Comparison of ENCODE assay signal across 8 cellular contexts in the genomic region with DNA sequence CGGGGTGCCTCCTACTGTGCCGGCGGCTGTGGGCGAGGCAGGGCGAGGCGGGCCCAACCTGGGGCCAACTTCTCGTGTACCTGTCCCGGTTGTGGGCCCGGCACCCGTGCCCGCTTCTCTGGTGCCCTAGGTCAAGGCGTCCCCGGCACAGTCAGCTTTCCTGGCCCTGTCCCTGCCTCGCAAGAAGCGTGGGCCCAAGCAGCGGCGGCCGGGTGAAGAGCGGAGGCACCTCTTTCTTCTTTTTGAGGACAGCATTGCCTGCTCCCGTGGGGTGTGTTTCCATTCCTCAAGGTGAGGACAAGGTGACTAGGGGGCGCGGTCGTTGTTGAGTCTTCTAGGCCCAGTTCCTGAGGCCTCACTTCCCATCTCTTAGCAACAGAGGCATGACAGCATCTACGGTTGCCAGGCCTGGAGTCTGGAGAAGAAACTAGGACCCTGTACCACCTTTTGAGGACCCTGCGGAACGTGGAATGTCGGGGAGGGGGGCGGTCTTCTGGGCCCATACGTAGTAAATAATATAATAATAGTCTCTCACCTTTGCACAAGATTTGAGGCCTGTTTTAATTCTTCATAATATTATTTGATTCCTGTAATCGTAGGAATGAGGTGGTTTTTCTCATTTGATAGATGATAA. TPM values are rescaled to one million over a fixed set of nuclear protein-coding genes. Genes with fewer than 3 reads are reported as not detected.
DNase-seq lines count a peak whose midpoint lies in the region; ATAC-seq and TF ChIP-seq lines count a peak whose summit lies in the region.

No MANE protein-coding gene starts in this region.

- in situ Hi-C loops in astrocyte of the spinal cord (cut with HindIII; ENCODE audit: low sequenced_read_pairs) = no loop called here

- peak overlapping the region; percentile 99 to 100 (median 99) for H3K27ac Mint-ChIP-seq in CD14-positive monocyte
- peak overlapping the region; percentile 96 for H3K27ac Mint-ChIP-seq in stimulated activated naive CD8-positive, alpha-beta T cell treated with anti-CD3 and anti-CD28 coated beads, Interleukin-15, Interleukin-2, amounts not matched to agents 100 ng/mL and 50 ng/mL, for 24 hours

- no peak for DNase-seq in CD14-positive monocyte (ENCODE audit: low spot score)
- peak; percentile 47 for DNase-seq in LoVo (ENCODE audit: low spot score)
- DNase-seq in astrocyte of the spinal cord (ENCODE audit: low read depth, low spot score) = no peak
- DNase-seq in kidney epithelial cell (ENCODE audit: low read depth) = no peak
- DNase-seq in NCI-H1694 treated with DMSO at 0.1 percent for 48 hours (lab: John Stamatoyannopoulos, UW) = no peak
- DNase-seq in NCI-H1436 (lab: John Stamatoyannopoulos, UW) = no peak

- H3K9me3 Mint-ChIP-seq in CD14-positive monocyte = no peaks in the 10 kb centered on the region
- H3K9me3 Mint-ChIP-seq in stimulated activated naive CD8-positive, alpha-beta T cell treated with anti-CD3 and anti-CD28 coated beads, Interleukin-15, Interleukin-2, amounts not matched to agents 100 ng/mL and 50 ng/mL, for 24 hours = no peaks in the 10 kb centered on the region

- H3K4me3 ChIP-seq in astrocyte of the spinal cord (ENCODE audit: low read depth, low read length) (peak overlapping the region; percentile 95), kidney epithelial cell (ENCODE audit: low read depth, low read length) (peak overlapping the region; percentile 92)

- H3K27me3 Mint-ChIP-seq in CD14-positive monocyte (ENCODE audit: low read depth in 3 of 3) = no peaks in the 10 kb centered on the region
- H3K27me3 Mint-ChIP-seq in stimulated activated naive CD8-positive, alpha-beta T cell treated with anti-CD3 and anti-CD28 coated beads, Interleukin-15, Interleukin-2, amounts not matched to agents 100 ng/mL and 50 ng/mL, for 24 hours = no peaks in the 10 kb centered on the region

- peaks cover 42 to 52% of the 10 kb centered on the region in 2 donors for H3K36me3 Mint-ChIP-seq in CD14-positive monocyte
- H3K36me3 Mint-ChIP-seq in stimulated activated naive CD8-positive, alpha-beta T cell treated with anti-CD3 and anti-CD28 coated beads, Interleukin-15, Interleukin-2, amounts not matched to agents 100 ng/mL and 50 ng/mL, for 24 hours (ENCODE audit: low read depth) = peaks cover 50% of the 10 kb centered on the region

- H3K36me3 ChIP-seq in kidney epithelial cell (ENCODE audit: control insufficient read depth, insufficient read depth, low read length) = peaks cover 3% of the 10 kb centered on the region

- H3K27me3 ChIP-seq in kidney epithelial cell (ENCODE audit: control insufficient read depth, insufficient read depth, low read length) = no peaks in the 10 kb centered on the region

- H3K4me1 Mint-ChIP-seq in CD14-positive monocyte = peaks cover 30% of the 10 kb centered on the region
- H3K4me1 Mint-ChIP-seq in stimulated activated naive CD8-positive, alpha-beta T cell treated with anti-CD3 and anti-CD28 coated beads, Interleukin-15, Interleukin-2, amounts not matched to agents 100 ng/mL and 50 ng/mL, for 24 hours (ENCODE audit: low read depth) = peaks cover 68% of the 10 kb centered on the region

- intact Hi-C loops in CD14-positive monocyte (cut with micrococcal nuclease) = loop anchor here (1.0 to 10.0 kb wide), 5 partner anchors 21 to 365 kb away; partner anchors contain the start of genes POLR3H (in 1 of the 2), SREBF2 (in 1 of the 2), TEF (in 1 of the 2) and TOB2 (in 1 of the 2)

- TF ChIP-seq CTCF in CD14-positive monocyte (IDR thresholded peaks at IDR 0.05) (no peak), astrocyte of the spinal cord (IDR thresholded peaks at IDR 0.05; ENCODE audit: low read depth, low read length) (no peak), kidney epithelial cell (IDR thresholded peaks at IDR 0.05; ENCODE audit: insufficient read depth, low read length, poor library complexity, severe bottlenecking) (no peak)

- peak; percentile 14 for ATAC-seq in GM19467 (IDR thresholded peaks at IDR 0.05; ENCODE audit: unreplicated experiment)

- peak overlapping the region; percentile 88 to 96 for H3K4me3 Mint-ChIP-seq in CD14-positive monocyte
- peak overlapping the region; percentile 81 for H3K4me3 Mint-ChIP-seq in stimulated activated naive CD8-positive, alpha-beta T cell treated with anti-CD3 and anti-CD28 coated beads, Interleukin-15, Interleukin-2, amounts not matched to agents 100 ng/mL and 50 ng/mL, for 24 hours

RNA-seq across cellular contexts. Expression of gene ACO2, which starts 0.4 kb away (rescaled TPM):
- 10 to 100 TPM; 64.2 to 75.8 TPM for polyA plus RNA-seq in CD14-positive monocyte
- total RNA-seq in kidney epithelial cell = 103 and 110 TPM in 2 replicates

RNA-seq across cellular contexts. Expression of gene PHF5A, which starts 0.8 kb away (rescaled TPM):
- polyA plus RNA-seq in CD14-positive monocyte = 10 to 100 TPM; 22.0 to 26.3 TPM
- total RNA-seq in kidney epithelial cell = 50.6 and 53.3 TPM in 2 replicates

RNA-seq across cellular contexts. Expression of gene TOB2, which starts 22.7 kb away (rescaled TPM):
- polyA plus RNA-seq in CD14-positive monocyte = 10 to 100 TPM in 1 of 2 donors, 1 to 10 TPM in 1; 7.0 to 11.5 TPM
- 31.2 and 36.1 TPM in 2 replicates for total RNA-seq in kidney epithelial cell
